ENCODE assay signal across 8 cellular contexts in the genomic region with DNA sequence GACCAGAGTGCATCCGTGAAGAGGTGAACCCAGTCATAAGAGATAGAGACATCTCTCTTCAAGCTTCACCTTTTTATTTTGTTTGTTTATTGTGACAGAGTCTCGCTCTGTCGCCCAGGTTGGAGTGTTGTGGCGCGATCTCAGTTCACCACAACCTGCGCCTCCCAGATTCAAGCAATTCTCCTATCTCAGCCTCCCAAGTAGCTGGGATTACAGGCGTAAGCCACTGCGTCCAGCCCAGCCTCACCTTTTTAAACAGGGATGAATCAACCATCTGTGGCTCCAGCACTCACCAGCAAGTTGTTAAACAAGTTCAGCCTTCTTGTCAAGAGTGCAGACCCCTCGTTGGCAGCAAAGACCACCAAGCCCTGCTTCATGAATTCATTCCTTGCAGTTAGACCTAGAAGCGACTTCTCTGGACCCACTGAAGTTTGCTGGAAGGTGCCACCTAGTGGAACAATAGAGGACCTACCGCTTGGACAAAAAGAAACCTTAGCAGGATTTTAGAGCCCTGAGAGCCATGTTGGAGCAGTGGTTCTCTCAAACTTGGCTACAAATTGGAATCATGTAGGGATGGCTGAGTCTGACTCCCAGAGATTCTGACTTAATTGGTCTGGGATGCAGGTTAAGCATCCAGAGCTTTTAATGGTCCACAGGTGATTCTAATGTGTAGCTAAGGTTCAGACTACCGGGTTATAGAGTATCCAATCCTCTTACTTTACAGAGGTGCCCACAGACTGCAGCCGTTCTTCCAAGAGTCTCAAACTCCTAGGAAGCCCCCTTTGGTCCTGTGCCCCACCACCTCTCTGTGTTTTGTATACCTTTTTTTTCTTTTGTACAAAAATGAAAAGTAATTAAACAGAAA. TPM values are rescaled to one million over a fixed set of nuclear protein-coding genes. Genes with fewer than 3 reads are reported as not detected.
DNase-seq lines count a peak whose midpoint lies in the region; FAIRE-seq and TF ChIP-seq lines count a peak whose summit lies in the region.

No MANE protein-coding gene starts in this region.

- no peaks in the 10 kb centered on the region for H3K4me1 ChIP-seq in thyroid gland

- CTCF ChIA-PET in AG04449 (lab: Yijun Ruan, JAX) = interaction anchor here (0.6 to 12.5 kb wide), 35 partner anchors 10 to 1647 kb away, joined by 3 to 254 read pairs (median 4); a partner anchor contains a TSS

- no peak for TF ChIP-seq POLR2A in thyroid gland (IDR thresholded peaks at IDR 0.05)

- TF ChIP-seq CTCF in AG04449 (IDR thresholded peaks at IDR 0.05; ENCODE audit: insufficient read depth, low read length, missing control alignments) (peak; percentile 74), bronchial epithelial cell (IDR thresholded peaks at IDR 0.05; ENCODE audit: insufficient read depth, low read length, severe bottlenecking) (peak; percentile 81), thyroid gland (IDR thresholded peaks at IDR 0.05) (peak; percentile 39 to 84 (median 74))

- H3K4me3 ChIP-seq in AG04449 (ENCODE audit: low read depth, low read length) (no peak overlapping the region), bronchial epithelial cell (ENCODE audit: low read depth, low read length) (no peak overlapping the region), thyroid gland (replicated peaks in 1 of 3) (no peak overlapping the region)

- H3K9me3 ChIP-seq in thyroid gland = no peaks in the 10 kb centered on the region

- POLR2A ChIA-PET in AG04449 (lab: Yijun Ruan, JAX) = no interaction called here

- intact Hi-C loops in thyroid gland (cut with DNase I) = loop anchor here (5.0 kb wide), 2 partner anchors 103 to 222 kb away; no protein-coding TSS in a partner anchor

- DNase-seq in AG04449 (ENCODE audit: low read depth, low spot score) (no peak), GF-D8 (lab: John Stamatoyannopoulos, UW) (peak; percentile 16), H4 (ENCODE audit: low spot score) (peak; percentile 65), Kasumi-1 (lab: John Stamatoyannopoulos, UW) (peak; percentile 73 to 84), RPMI8226 (peak; percentile 69), bronchial epithelial cell (ENCODE audit: low read depth) (peak; percentile 55), kidney tubule cell (ENCODE audit: low spot score) (peak; percentile 68), thyroid gland (peak in 1 of 2 donors; percentile 39)

- no peak overlapping the region for H3K27ac ChIP-seq in thyroid gland

- WGBS in thyroid gland, 2 donors = 59 to 72% methylated on average over 11 to 13 of the region's 13 CpGs

- no peaks in the 10 kb centered on the region for H3K36me3 ChIP-seq in bronchial epithelial cell (ENCODE audit: control insufficient read depth, insufficient read depth, low read length)
- H3K36me3 ChIP-seq in thyroid gland = no peaks in the 10 kb centered on the region

- no peak for FAIRE-seq in bronchial epithelial cell (lab: Jason Lieb, UNC)

- peaks cover 11% of the 10 kb centered on the region for H3K27me3 ChIP-seq in bronchial epithelial cell (ENCODE audit: control insufficient read depth, insufficient read depth, low read length)
- no peaks in the 10 kb centered on the region for H3K27me3 ChIP-seq in thyroid gland

RNA-seq across cellular contexts. Expression of a gene that starts 10.5 kb away (rescaled TPM):
- total RNA-seq in H4 (2014; rRNA removed; shearing (Covaris generic)) = 22.8 and 33.2 TPM in 2 replicates
- total RNA-seq in bronchial epithelial cell = 3.9 and 6.5 TPM in 2 replicates
- total RNA-seq in thyroid gland = 10 to 100 TPM; 33.3 to 69.6 (median 58.1) TPM
